ENCODE assay signal across 9 cellular contexts in genomic region chr2:183803596-183803995, GRCh38.
"Had no signal": no experiment of that assay in that cellular context is flagged by ENCODE, and none has a peak within 500 bp of the region (broad histone marks: within the 10 kb centered on the region; RNA-seq: fewer than 3 reads in every experiment).

No MANE protein-coding gene starts in this region.

- H3K4me3 ChIP-seq: GM23248, HAP-1, K562 had no signal

- DNase-seq: GM23248, GOT3, H7, HFFc6, IMR-90, KG1 had no signal

- H3K9me3 ChIP-seq: HAP-1 had no signal

- H3K36me3 ChIP-seq: HAP-1 had no signal

- ATAC-seq: HCT116, K562 had no signal

- H2AFZ ChIP-seq: GM23248 had no signal

- H3K4me1 ChIP-seq: HAP-1 had no signal

- H3K9ac ChIP-seq: GM23248 had no signal

- H3K27ac ChIP-seq: GM23248 had no signal
